In the genomic region with DNA sequence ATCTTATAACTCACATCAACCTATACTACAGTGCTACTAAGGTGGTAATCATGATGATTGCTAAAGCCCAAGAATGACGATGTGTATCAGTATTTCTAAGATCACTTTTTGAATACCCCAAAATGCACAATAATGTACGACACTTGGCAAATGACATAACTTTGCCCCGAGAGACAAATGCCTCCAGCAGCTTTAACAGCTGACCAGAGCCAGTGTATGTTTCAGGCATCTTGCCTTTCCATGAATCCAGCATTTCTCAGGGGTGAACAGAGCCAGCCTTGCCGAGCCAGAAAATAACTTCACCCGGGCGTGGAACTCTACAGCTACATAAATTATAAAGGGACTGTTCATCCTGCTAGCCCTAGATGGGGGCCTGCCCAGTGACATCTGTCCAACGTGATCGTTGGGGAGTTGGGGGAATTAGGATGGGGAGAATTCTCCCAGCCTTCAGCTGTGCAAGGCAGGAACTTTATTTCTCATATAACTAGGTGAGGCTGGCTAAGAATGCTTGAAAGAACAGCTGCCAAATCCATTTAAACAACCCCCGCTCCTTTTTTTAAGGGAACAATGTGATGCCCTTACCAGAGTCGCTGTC, we compare ENCODE assay signal across 12 cellular contexts. TPM values are rescaled to one million over a fixed set of nuclear protein-coding genes. Genes with fewer than 3 reads are reported as not detected.
A peak's percentile ranks its signal among the peaks of the same experiment; 100 is the strongest.
DNase-seq lines count a peak whose midpoint lies in the region; ATAC-seq and TF ChIP-seq lines count a peak whose summit lies in the region.
"Had no signal": no experiment of that assay in that cellular context is flagged by ENCODE, and none has a peak within 500 bp of the region (broad histone marks: within the 10 kb centered on the region; RNA-seq: fewer than 3 reads in every experiment).

No MANE protein-coding gene starts in this region.

- no peaks in the 10 kb centered on the region for H3K36me3 ChIP-seq in neural progenitor cell
- H3K36me3 ChIP-seq in effector memory CD4-positive, alpha-beta T cell (ENCODE audit: control insufficient read depth, insufficient read depth, low read length), result no peaks in the 10 kb centered on the region

- H3K4me3 ChIP-seq in AG04449 (ENCODE audit: low read depth, low read length) (peak overlapping the region; percentile 78), neural progenitor cell (peak overlapping the region; percentile 61)
- no peak overlapping the region for H3K4me3 ChIP-seq in effector memory CD4-positive, alpha-beta T cell (ENCODE audit: insufficient read depth, low read depth, low read length, poor library complexity, severe bottlenecking)
- H3K4me3 ChIP-seq: lung had no signal

- no peaks in the 10 kb centered on the region for H3K9me3 ChIP-seq in neural progenitor cell (ENCODE audit: low read depth)
- no peaks in the 10 kb centered on the region for H3K9me3 ChIP-seq in effector memory CD4-positive, alpha-beta T cell (ENCODE audit: control insufficient read depth, low read length)

- TF ChIP-seq CTCF in AG04449 (IDR thresholded peaks at IDR 0.05; ENCODE audit: insufficient read depth, low read length, missing control alignments) (no peak), HFFc6 (IDR thresholded peaks at IDR 0.05) (no peak), endothelial cell (IDR thresholded peaks at IDR 0.05; ENCODE audit: unreplicated experiment) (no peak), neural progenitor cell (IDR thresholded peaks at IDR 0.05) (no peak)

- H3K4me1 Mint-ChIP-seq in HFFc6 (ENCODE audit: low read depth), result peaks cover 68% of the 10 kb centered on the region
- peaks cover 44% of the 10 kb centered on the region for H3K4me1 Mint-ChIP-seq in endothelial cell (ENCODE audit: unreplicated experiment)
- H3K4me1 Mint-ChIP-seq in neural progenitor cell, result peaks cover 26% of the 10 kb centered on the region

- H3K27me3 Mint-ChIP-seq in HFFc6 (ENCODE audit: insufficient read depth) (no peaks in the 10 kb centered on the region), endothelial cell (ENCODE audit: unreplicated experiment) (peaks cover 21% of the 10 kb centered on the region), neural progenitor cell (ENCODE audit: insufficient read depth, low read depth) (peaks cover 43% of the 10 kb centered on the region)

- peaks cover 19% of the 10 kb centered on the region for H4K20me1 ChIP-seq in neural progenitor cell (ENCODE audit: low read depth)

- CTCF ChIA-PET in AG04449 (lab: Yijun Ruan, JAX), result interaction anchor here (1.2 to 12.5 kb wide), 13 partner anchors 11 to 1335 kb away, joined by 3 to 320 read pairs (median 20); no protein-coding TSS in a partner anchor

- no peak overlapping the region for H3K9ac ChIP-seq in neural progenitor cell

- H3K4me3 Mint-ChIP-seq in HFFc6, result peak overlapping the region; percentile 98
- peak overlapping the region; percentile 90 for H3K4me3 Mint-ChIP-seq in endothelial cell (ENCODE audit: unreplicated experiment)
- H3K4me3 Mint-ChIP-seq in neural progenitor cell, result peak overlapping the region; percentile 86

- H3K27ac Mint-ChIP-seq in HFFc6, result peak overlapping the region; percentile 27; the same call in 1 of the 2 replicates
- no peak overlapping the region for H3K27ac Mint-ChIP-seq in endothelial cell (ENCODE audit: unreplicated experiment)
- no peak overlapping the region for H3K27ac Mint-ChIP-seq in neural progenitor cell
- H3K27ac Mint-ChIP-seq: activated T-cell treated with anti-CD3 and anti-CD28 coated beads, Interleukin-2, amount 50 U/mL, for 72 hours had no signal

- H3K27me3 ChIP-seq in neural progenitor cell, result peaks cover 56% of the 10 kb centered on the region
- H3K27me3 ChIP-seq in effector memory CD4-positive, alpha-beta T cell (replicated peaks; ENCODE audit: control insufficient read depth, insufficient read depth, low read length, poor library complexity, severe bottlenecking), result peaks cover 20% of the 10 kb centered on the region

- H2AFZ ChIP-seq in neural progenitor cell (replicated peaks), result no peak overlapping the region

- H3K4me1 ChIP-seq in neural progenitor cell, result peaks cover 20% of the 10 kb centered on the region
- H3K4me1 ChIP-seq in effector memory CD4-positive, alpha-beta T cell (ENCODE audit: control insufficient read depth, insufficient read depth, low read length, poor library complexity, severe bottlenecking), result peaks cover 9% of the 10 kb centered on the region

- DNase-seq in AG04449 (ENCODE audit: low read depth, low spot score), result no peak
- DNase-seq in HFFc6, result no peak
- DNase-seq in endothelial cell (ENCODE audit: low spot score), result no peak
- peak; percentile 11 for DNase-seq in neural progenitor cell (ENCODE audit: low spot score)
- DNase-seq in effector memory CD4-positive, alpha-beta T cell, result no peak
- no peak for DNase-seq in Ammon's horn (ENCODE audit: low spot score)
- no peak for DNase-seq in activated T-cell treated with anti-CD3 and anti-CD28 coated beads, Interleukin-2, amount 50 U/mL, for 1 hour
- DNase-seq: activated T-cell treated with anti-CD3 and anti-CD28 coated beads, Interleukin-2, amount 50 U/mL, for 72 hours; NCI-H2227 treated with DMSO at 0.1 percent for 48 hours had no signal

- H3K36me3 Mint-ChIP-seq in HFFc6 (ENCODE audit: low read depth) (peaks cover 27% of the 10 kb centered on the region), endothelial cell (ENCODE audit: low read depth, unreplicated experiment) (peaks cover 12% of the 10 kb centered on the region), neural progenitor cell (no peaks in the 10 kb centered on the region)

- POLR2A ChIA-PET in AG04449 (lab: Yijun Ruan, JAX), result no interaction called here

- H3K27ac ChIP-seq in neural progenitor cell, result no peak overlapping the region
- no peak overlapping the region for H3K27ac ChIP-seq in effector memory CD4-positive, alpha-beta T cell (ENCODE audit: insufficient read depth, low read length, poor library complexity, severe bottlenecking)

- peaks cover 17% of the 10 kb centered on the region for H3F3A ChIP-seq in neural progenitor cell (ENCODE audit: low read depth)

- no peaks in the 10 kb centered on the region for H3K79me2 ChIP-seq in neural progenitor cell (ENCODE audit: low read depth)

- no peak for ATAC-seq in GM21528 (IDR thresholded peaks at IDR 0.05; ENCODE audit: low FRiP score, unreplicated experiment)
- ATAC-seq: activated T-cell treated with anti-CD3 and anti-CD28 coated beads, Interleukin-2, amount 50 U/mL, for 72 hours had no signal

- H3K9me3 Mint-ChIP-seq in HFFc6 (no peaks in the 10 kb centered on the region), endothelial cell (ENCODE audit: unreplicated experiment) (no peaks in the 10 kb centered on the region), neural progenitor cell (no peaks in the 10 kb centered on the region)
- H3K9me3 Mint-ChIP-seq: activated T-cell treated with anti-CD3 and anti-CD28 coated beads, Interleukin-2, amount 50 U/mL, for 72 hours had no signal

- H3K4me2 ChIP-seq in neural progenitor cell, result peak overlapping the region; percentile 78

RNA-seq across cellular contexts. Expression of a gene that starts 1.7 kb away (rescaled TPM):
- total RNA-seq in HFFc6 (2021; fragmentation: NEBNext Ultra II Directional; extraction: Animal tissue kit (Norgen Biotek cat#: 25700)), result 100 to 1,000 TPM; 797 to 983 (median 926) TPM
- total RNA-seq in endothelial cell (ENCODE audit: unreplicated experiment) (125 TPM), neural progenitor cell (ENCODE audit: low replicate concordance) (22.0 and 29.0 TPM in 2 replicates)

RNA-seq across cellular contexts. Expression of a gene that starts 31.0 kb away (rescaled TPM):
- total RNA-seq in HFFc6 (2021; fragmentation: NEBNext Ultra II Directional; extraction: Animal tissue kit (Norgen Biotek cat#: 25700)), result not detected
- total RNA-seq in endothelial cell (ENCODE audit: unreplicated experiment), result 3.0 TPM
- 0.69 TPM in 1 of 2 replicates, not detected in the other for total RNA-seq in neural progenitor cell (ENCODE audit: low replicate concordance)
- total RNA-seq: activated T-cell treated with anti-CD3 and anti-CD28 coated beads, Interleukin-2, amount 50 U/mL, for 72 hours; lung; ureter had no signal

RNA-seq across cellular contexts. Expression of a gene that starts 46.4 kb away (rescaled TPM):
- not detected for total RNA-seq in HFFc6 (2021; fragmentation: NEBNext Ultra II Directional; extraction: Animal tissue kit (Norgen Biotek cat#: 25700))
- not detected for total RNA-seq in endothelial cell (ENCODE audit: unreplicated experiment)
- not detected in 2 replicates for total RNA-seq in neural progenitor cell (ENCODE audit: low replicate concordance)
- total RNA-seq: activated T-cell treated with anti-CD3 and anti-CD28 coated beads, Interleukin-2, amount 50 U/mL, for 72 hours; lung; ureter had no signal
